In genomic region chr16:46629331-46629843, GRCh38 we compare ENCODE assay signal across 8 cellular contexts. TPM values are rescaled to one million over a fixed set of nuclear protein-coding genes. Genes with fewer than 3 reads are reported as not detected.
DNase-seq lines count a peak whose midpoint lies in the region; ATAC-seq and TF ChIP-seq lines count a peak whose summit lies in the region.

No MANE protein-coding gene starts in this region.

- H3K9me3 ChIP-seq in SK-N-SH = no peaks in the 10 kb centered on the region

- no peaks in the 10 kb centered on the region for H3K9me2 ChIP-seq in SK-N-SH

- ATAC-seq in HG03469 (IDR thresholded peaks at IDR 0.05; ENCODE audit: unreplicated experiment) (no peak), GM18502 (IDR thresholded peaks at IDR 0.05; ENCODE audit: poor library complexity, unreplicated experiment) (no peak)
- no peak for ATAC-seq in activated T-helper 17 cell treated with anti-CD3 and anti-CD28 coated beads, Interleukin-2, amount 50 U/mL, for 72 hours (replicated peaks)

- H4K20me1 ChIP-seq in SK-N-SH (ENCODE audit: insufficient read depth) = no peaks in the 10 kb centered on the region

- H3K79me2 ChIP-seq in ACC112 (ENCODE audit: control insufficient read depth, insufficient read depth, low read length, unreplicated experiment) (no peaks in the 10 kb centered on the region), SK-N-SH (ENCODE audit: insufficient read depth) (no peaks in the 10 kb centered on the region)

- no peaks in the 10 kb centered on the region for H3K27me3 Mint-ChIP-seq in activated T-helper 17 cell treated with anti-CD3 and anti-CD28 coated beads, Interleukin-2, amount 50 U/mL, for 72 hours

- H3K9ac ChIP-seq in SK-N-SH = no peak overlapping the region

- H3K4me3 ChIP-seq in ACC112 (ENCODE audit: low read depth, low read length) (peak overlapping the region; percentile 61), H7 (ENCODE audit: insufficient read depth, low read depth, low read length) (no peak overlapping the region), SK-N-SH (ENCODE audit: low read depth in 2 of 2, low read length in 1 of 2) (no peak overlapping the region)

- no peaks in the 10 kb centered on the region for H3F3A ChIP-seq in SK-N-SH (replicated peaks; ENCODE audit: insufficient read depth)

- TF ChIP-seq CTCF in SK-N-SH (IDR thresholded peaks at IDR 0.05) = peak; percentile 56

- no peaks in the 10 kb centered on the region for H3K36me3 Mint-ChIP-seq in activated T-helper 17 cell treated with anti-CD3 and anti-CD28 coated beads, Interleukin-2, amount 50 U/mL, for 72 hours (ENCODE audit: low read depth)

- 0 out of 2 replicates have a peak overlapping the region, but pooled peaks have one; percentile 10 for H3K27ac ChIP-seq in ACC112 (ENCODE audit: low read depth, low read length)
- no peak overlapping the region for H3K27ac ChIP-seq in SK-N-SH (ENCODE audit: low read depth in 2 of 2, low read length in 1 of 2)

- H3K27me3 ChIP-seq in ACC112 (ENCODE audit: insufficient read depth, low read length) (no peaks in the 10 kb centered on the region), H7 (ENCODE audit: control insufficient read depth, insufficient read depth, low read length) (peaks cover 2% of the 10 kb centered on the region; the same call in 1 of the 2 replicates), SK-N-SH (ENCODE audit: insufficient read depth) (no peaks in the 10 kb centered on the region)

- peak; percentile 40 for TF ChIP-seq RAD21 in SK-N-SH (IDR thresholded peaks at IDR 0.05; ENCODE audit: low read length)

- no peak for TF ChIP-seq EP300 in SK-N-SH (IDR thresholded peaks at IDR 0.05; ENCODE audit: borderline replicate concordance in 1 of 2, low read depth in 1 of 2, low read length in 1 of 2)

- POLR2A ChIA-PET in SK-N-SH (lab: Yijun Ruan, JAX) = no interaction called here

- no peak overlapping the region for H3K4me3 Mint-ChIP-seq in activated T-helper 17 cell treated with anti-CD3 and anti-CD28 coated beads, Interleukin-2, amount 50 U/mL, for 72 hours

- peaks cover 5% of the 10 kb centered on the region for H3K4me1 ChIP-seq in ACC112 (ENCODE audit: control insufficient read depth, insufficient read depth, low read length, unreplicated experiment)
- H3K4me1 ChIP-seq in SK-N-SH (ENCODE audit: control insufficient read depth in 1 of 2, insufficient read depth in 2 of 2, low read depth in 1 of 2, low read length in 1 of 2) = peaks cover 0 to 3% of the 10 kb centered on the region in 2 experiments; a peak in 1 of 4 replicates

- H2AFZ ChIP-seq in ACC112 (ENCODE audit: low read length, unreplicated experiment) (peak overlapping the region; percentile 92), SK-N-SH (ENCODE audit: low read depth) (peak overlapping the region; percentile 84)

- H3K9me3 Mint-ChIP-seq in activated T-helper 17 cell treated with anti-CD3 and anti-CD28 coated beads, Interleukin-2, amount 50 U/mL, for 72 hours = no peaks in the 10 kb centered on the region

- CTCF ChIA-PET in SK-N-SH (lab: Yijun Ruan, JAX) = interaction anchor here (1.1 to 1.6 kb wide), 5 partner anchors 12 to 185 kb away, joined by 3 to 5 read pairs (median 3); no protein-coding TSS in a partner anchor

- no peaks in the 10 kb centered on the region for H3K4me1 Mint-ChIP-seq in activated T-helper 17 cell treated with anti-CD3 and anti-CD28 coated beads, Interleukin-2, amount 50 U/mL, for 72 hours

- H3K36me3 ChIP-seq in ACC112 (ENCODE audit: insufficient read depth, low read length) (no peaks in the 10 kb centered on the region), H7 (replicated peaks; ENCODE audit: control insufficient read depth, insufficient read depth, low read length) (no peaks in the 10 kb centered on the region), SK-N-SH (replicated peaks in 1 of 2; ENCODE audit: control insufficient read depth in 1 of 2, insufficient read depth in 2 of 2, low read length in 1 of 2) (no peaks in the 10 kb centered on the region)

- H3K4me2 ChIP-seq in SK-N-SH = peak overlapping the region; percentile 44; the same call in 1 of the 2 replicates

- DNase-seq in H7 (peak; percentile 76), SK-N-SH (peak; percentile 56), glomerular endothelial cell (ENCODE audit: extremely low read depth, low read depth, low spot score) (peak; percentile 23), mesenteric fat pad (ENCODE audit: low spot score) (no peak)

- no peak overlapping the region for H3K27ac Mint-ChIP-seq in activated T-helper 17 cell treated with anti-CD3 and anti-CD28 coated beads, Interleukin-2, amount 50 U/mL, for 72 hours

- 39% methylated on average over 6 of the region's 6 CpGs for WGBS in SK-N-SH (ENCODE audit: low lambda C conversion rate)

TF ChIP-seq in SK-N-SH, 30 proteins besides CTCF, POLR2A, EP300 and RAD21:
- peak; percentile 24 for TF ChIP-seq SMC3 (IDR thresholded peaks at IDR 0.05; ENCODE audit: low read depth, low read length)
- TF ChIP-seq PBX3 (IDR thresholded peaks at IDR 0.05) = 0 out of 2 replicates have a peak, but pooled peaks have one; percentile 7
- TF ChIP-seq MEF2A (IDR thresholded peaks at IDR 0.05; ENCODE audit: borderline replicate concordance, low read depth) = no peak
- TF ChIP-seq FOXJ3 (CRISPR knock-in tag; IDR thresholded peaks at IDR 0.05) = no peak

RNA-seq across cellular contexts. Expression of gene SHCBP1, which starts 8.2 kb away (rescaled TPM):
- total RNA-seq in H7 (2014; rRNA removed; shearing (Covaris generic)) = 10.0 and 13.4 TPM in 2 replicates
- 11.1 and 12.5 TPM in 2 replicates for polyA plus RNA-seq in SK-N-SH (2012; rRNA removed)
- 16.7 and 17.9 TPM in 2 replicates for polyA plus RNA-seq in SK-N-SH (2012; cell fraction: cytosol; rRNA removed)
- polyA plus RNA-seq in SK-N-SH (2012; cell fraction: nucleus; rRNA removed) = 5.0 and 5.4 TPM in 2 replicates
- total RNA-seq in glomerular endothelial cell (2.6 and 6.5 TPM in 2 replicates), mesenteric fat pad (0.29 TPM)
- 10 to 100 TPM; 28.3 to 55.5 TPM for total RNA-seq in activated T-helper 17 cell treated with anti-CD3 and anti-CD28 coated beads, Interleukin-2, amount 50 U/mL, for 72 hours

RNA-seq across cellular contexts. Expression of gene VPS35, which starts 59.6 kb away (rescaled TPM):
- 67.5 and 76.8 TPM in 2 replicates for total RNA-seq in H7 (2014; rRNA removed; shearing (Covaris generic))
- polyA plus RNA-seq in SK-N-SH (2012; rRNA removed) = 17.5 and 22.3 TPM in 2 replicates
- 28.9 and 34.6 TPM in 2 replicates for polyA plus RNA-seq in SK-N-SH (2012; cell fraction: cytosol; rRNA removed)
- 9.3 and 24.5 TPM in 2 replicates for polyA plus RNA-seq in SK-N-SH (2012; cell fraction: nucleus; rRNA removed)
- 62.1 and 71.4 TPM in 2 replicates for total RNA-seq in glomerular endothelial cell
- total RNA-seq in activated T-helper 17 cell treated with anti-CD3 and anti-CD28 coated beads, Interleukin-2, amount 50 U/mL, for 72 hours = 100 to 1,000 TPM in 1 of 2 donors, 10 to 100 TPM in 1; 74.2 to 105 TPM
- total RNA-seq in mesenteric fat pad = 104 TPM
